Comparison of ENCODE assay signal across 8 cellular contexts in genomic region chr6:7615611-7616383, GRCh38. TPM values are rescaled to one million over a fixed set of nuclear protein-coding genes. Genes with fewer than 3 reads are reported as not detected.
A peak's percentile ranks its signal among the peaks of the same experiment; 100 is the strongest.
DNase-seq lines count a peak whose midpoint lies in the region; ATAC-seq and TF ChIP-seq lines count a peak whose summit lies in the region.

No MANE protein-coding gene starts in this region.

- peak overlapping the region; percentile 80 for H3K27ac Mint-ChIP-seq in Calu3 (ENCODE audit: unreplicated experiment)

- H3K9me3 ChIP-seq in ascending aorta (no peaks in the 10 kb centered on the region), right cardiac atrium (ENCODE audit: control insufficient read depth, low read length) (no peaks in the 10 kb centered on the region), sigmoid colon (no peaks in the 10 kb centered on the region)

- H3K36me3 ChIP-seq in ascending aorta (peaks cover 3 to 9% of the 10 kb centered on the region in 2 donors), sigmoid colon (peaks cover 0 to 27% (median 0%) of the 10 kb centered on the region in 4 donors)

- intact Hi-C loops in Calu3 (cut with micrococcal nuclease; ENCODE audit: unreplicated experiment) = loop anchor here (5.0 to 10.0 kb wide), 3 partner anchors 188 to 379 kb away; no protein-coding TSS in a partner anchor
- intact Hi-C loops in ascending aorta (cut with DNase I) = loop anchor here (1.0 to 10.0 kb wide), 2 partner anchors 339 to 941 kb away; no protein-coding TSS in a partner anchor
- intact Hi-C loops in right cardiac atrium (cut with DNase I) = loop anchor here (5.0 to 10.0 kb wide), 4 partner anchors 191 to 941 kb away; no protein-coding TSS in a partner anchor
- intact Hi-C loops in sigmoid colon (cut with DNase I) = loop anchor here (1.0 to 5.0 kb wide), 2 partner anchors 339 to 938 kb away; no protein-coding TSS in a partner anchor

- peaks cover 27% of the 10 kb centered on the region for H3K4me1 Mint-ChIP-seq in Calu3 (ENCODE audit: low read depth, unreplicated experiment)

- ATAC-seq in GM21723 (IDR thresholded peaks at IDR 0.05; ENCODE audit: unreplicated experiment) (peak; percentile 49), right cardiac atrium (peak; percentile 40 to 55), GM21447 (IDR thresholded peaks at IDR 0.05; ENCODE audit: unreplicated experiment) (no peak), HG03196 (IDR thresholded peaks at IDR 0.05; ENCODE audit: unreplicated experiment) (no peak)

- H3K4me3 ChIP-seq in ascending aorta (peak overlapping the region in 1 of 2 donors; percentile 5), right cardiac atrium (ENCODE audit: low read length) (no peak overlapping the region), sigmoid colon (no peak overlapping the region)

- H3K27me3 ChIP-seq in ascending aorta (no peaks in the 10 kb centered on the region), right cardiac atrium (ENCODE audit: control insufficient read depth, insufficient read depth) (no peaks in the 10 kb centered on the region), sigmoid colon (no peaks in the 10 kb centered on the region)

- WGBS in right cardiac atrium = 12% methylated on average over 7 of the region's 7 CpGs
- 8 to 31% methylated on average over 7 of the region's 7 CpGs for WGBS in sigmoid colon, 2 donors

- no peak overlapping the region for H3K27ac ChIP-seq in ascending aorta
- H3K27ac ChIP-seq in right cardiac atrium (ENCODE audit: low read length) = no peak overlapping the region
- H3K27ac ChIP-seq in sigmoid colon = no peak overlapping the region

- H3K9me3 Mint-ChIP-seq in Calu3 (ENCODE audit: low read depth, unreplicated experiment) = no peaks in the 10 kb centered on the region

- peaks cover 11% of the 10 kb centered on the region for H3K36me3 Mint-ChIP-seq in Calu3 (ENCODE audit: insufficient read depth, unreplicated experiment)

- CTCF ChIA-PET in Calu3 (lab: Charles Lee) = interaction anchor here (0.7 to 1.3 kb wide), 4 partner anchors 46 to 226 kb away, joined by 3 read pairs; partner anchors contain the start of genes CAGE1 and RIOK1

- BruUV-seq in Calu3 (replicated peaks; lab: Mats Ljungman, UMichigan) = no TSS peak

- H3K4me1 ChIP-seq in ascending aorta (no peaks in the 10 kb centered on the region), right cardiac atrium (ENCODE audit: control insufficient read depth, insufficient read depth, low read length) (no peaks in the 10 kb centered on the region), sigmoid colon (peaks cover 0 to 10% (median 6%) of the 10 kb centered on the region in 4 donors)

- TF ChIP-seq EP300 in sigmoid colon (IDR thresholded peaks at IDR 0.05) = no peak

- peak; percentile 34 for TF ChIP-seq CTCF in Calu3 (IDR thresholded peaks at IDR 0.05; ENCODE audit: unreplicated experiment)
- peak; percentile 41 to 76 (median 58) for TF ChIP-seq CTCF in ascending aorta (IDR thresholded peaks at IDR 0.05)
- peak; percentile 24 to 66 (median 56) for TF ChIP-seq CTCF in sigmoid colon (IDR thresholded peaks at IDR 0.05)

- peak overlapping the region; percentile 54 for H3K4me3 Mint-ChIP-seq in Calu3 (ENCODE audit: low read depth, unreplicated experiment)

- peaks cover 17% of the 10 kb centered on the region for H3K27me3 Mint-ChIP-seq in Calu3 (ENCODE audit: unreplicated experiment)

- DNase-seq in Calu3 = peak; percentile 32
- DNase-seq in NCI-H748 treated with DMSO at 0.1 percent for 48 hours (lab: John Stamatoyannopoulos, UW) = peak; percentile 52
- no peak for DNase-seq in ascending aorta (ENCODE audit: low spot score in 2 of 2)
- no peak for DNase-seq in right cardiac atrium
- no peak for DNase-seq in sigmoid colon

- TF ChIP-seq POLR2A in sigmoid colon (IDR thresholded peaks at IDR 0.05) = no peak

RNA-seq across cellular contexts. Expression of gene SNRNP48, which starts 25.8 kb away (rescaled TPM):
- 11.7 and 16.1 TPM in 2 replicates for total RNA-seq in Calu3 (2022)
- total RNA-seq in ascending aorta = 1.3 TPM
- total RNA-seq in right cardiac atrium = 10 to 100 TPM; 11.0 to 17.6 (median 14.8) TPM
- 10.7 TPM for polyA plus RNA-seq in right cardiac atrium
- total RNA-seq in sigmoid colon = 10 to 100 TPM; 12.5 to 18.6 (median 17.4) TPM
- 1 to 10 TPM; 7.8 to 8.7 (median 8.1) TPM for polyA plus RNA-seq in sigmoid colon

Comparison
In these comparisons a context has a peak if more than half of its experiments do, and no peak if none do; other contexts are left out.
1. DNase-seq: peak in Calu3 (single experiment) and NCI-H748 treated with DMSO at 0.1 percent for 48 hours (single experiment); none in ascending aorta (0 of 2), right cardiac atrium (0 of 3) and sigmoid colon (single experiment).
2. ATAC-seq: peak in GM21723 (single experiment) and right cardiac atrium (2 of 2); none in GM21447 (single experiment) and HG03196 (single experiment).
3. Peak in every context shown above with its lines, with median percentiles within 50 percentile points of each other: CTCF ChIP-seq.